8 cellular contexts compared by ENCODE assay signal in genomic region chr12:27237790-27238771, GRCh38. TPM values are rescaled to one million over a fixed set of nuclear protein-coding genes. Genes with fewer than 3 reads are reported as not detected.
DNase-seq lines count a peak whose midpoint lies in the region; ATAC-seq and TF ChIP-seq lines count a peak whose summit lies in the region.

No MANE protein-coding gene starts in this region.

- H3K9me2 ChIP-seq in GM23338 (ENCODE audit: insufficient read depth), result peaks cover 6% of the 10 kb centered on the region

- H3K27ac Mint-ChIP-seq in GM23338, result no peak overlapping the region

- H3K4me3 Mint-ChIP-seq in GM23338, result no peak overlapping the region

- H3K9me3 ChIP-seq in MG63, result no peaks in the 10 kb centered on the region

- no peaks in the 10 kb centered on the region for H3K36me3 Mint-ChIP-seq in GM23338 (ENCODE audit: low read depth)

- no peaks in the 10 kb centered on the region for H4K20me1 ChIP-seq in GM23338 (replicated peaks; ENCODE audit: insufficient read depth)

- H3K4me1 Mint-ChIP-seq in GM23338, result peaks cover 6% of the 10 kb centered on the region; the same call in 2 of the 3 replicates

- no peak for TF ChIP-seq CTCF in GM23338 (conservative IDR thresholded peaks at IDR 0.05; ENCODE audit: low read depth in 2 of 2)
- TF ChIP-seq CTCF in NB4 (IDR thresholded peaks at IDR 0.05; ENCODE audit: low read depth, low read length), result no peak
- TF ChIP-seq CTCF in foreskin keratinocyte (conservative IDR thresholded peaks at IDR 0.05), result no peak
- TF ChIP-seq CTCF in coronary artery (IDR thresholded peaks at IDR 0.05), result no peak

- no peaks in the 10 kb centered on the region for H3K79me2 ChIP-seq in GM23338 (replicated peaks; ENCODE audit: insufficient read depth)

- H3K27ac ChIP-seq in GM23338 (ENCODE audit: low read depth), result peak overlapping the region; percentile 16; the same call in 1 of the 2 replicates
- no peak overlapping the region for H3K27ac ChIP-seq in foreskin keratinocyte
- peak overlapping the region in 1 of 2 donors; percentile 37 for H3K27ac ChIP-seq in coronary artery

- H3K36me3 ChIP-seq in GM23338 (ENCODE audit: insufficient read depth), result no peaks in the 10 kb centered on the region
- no peaks in the 10 kb centered on the region for H3K36me3 ChIP-seq in MG63

- H3K9me3 Mint-ChIP-seq in GM23338, result no peaks in the 10 kb centered on the region

- DNase-seq in GM23338 (ENCODE audit: low spot score) (no peak), NB4 (ENCODE audit: low read depth) (peak; percentile 96), foreskin keratinocyte (no peak), COLO668 (lab: John Stamatoyannopoulos, UW; ENCODE audit: unreplicated experiment) (no peak), coronary artery (ENCODE audit: low spot score) (no peak), MG63 (no peak)
- no peak for DNase-seq in stimulated activated CD4-positive, alpha-beta T cell treated with anti-CD3 and anti-CD28 coated beads, Interleukin-1b, Interleukin-23, amount 100 ng/mL, for 48 hours

- H3K4me2 ChIP-seq in GM23338, result no peak overlapping the region

- H3K27me3 Mint-ChIP-seq in GM23338 (ENCODE audit: insufficient read depth, low read depth, poor library complexity), result no peaks in the 10 kb centered on the region

- H3K27me3 ChIP-seq in GM23338 (ENCODE audit: insufficient read depth), result no peaks in the 10 kb centered on the region
- no peaks in the 10 kb centered on the region for H3K27me3 ChIP-seq in foreskin keratinocyte
- no peaks in the 10 kb centered on the region for H3K27me3 ChIP-seq in MG63

- no peaks in the 10 kb centered on the region; the same call in 1 of the 2 replicates for H3F3A ChIP-seq in GM23338 (replicated peaks; ENCODE audit: low read depth)

- no peak overlapping the region for H2AFZ ChIP-seq in GM23338

- H3K4me1 ChIP-seq in GM23338 (ENCODE audit: insufficient read depth), result peaks cover 5% of the 10 kb centered on the region
- no peaks in the 10 kb centered on the region for H3K4me1 ChIP-seq in foreskin keratinocyte

- no peak overlapping the region for H3K4me3 ChIP-seq in GM23338
- peak overlapping the region; percentile 58 for H3K4me3 ChIP-seq in NB4 (ENCODE audit: low read depth, low read length)
- no peak overlapping the region for H3K4me3 ChIP-seq in coronary artery
- no peak overlapping the region for H3K4me3 ChIP-seq in MG63

- TF ChIP-seq POLR2A in GM18505 (IDR thresholded peaks at IDR 0.05; ENCODE audit: borderline replicate concordance, extremely low read depth, insufficient read depth, insufficient read length) (no peak), NB4 (IDR thresholded peaks at IDR 0.05; ENCODE audit: extremely low read depth, insufficient read length) (peak; percentile 45)

- peak; percentile 79 for ATAC-seq in GM18505 (IDR thresholded peaks at IDR 0.05; ENCODE audit: unreplicated experiment)
- ATAC-seq in GM23338, result no peak
- ATAC-seq in foreskin keratinocyte, result peak; percentile 45

TF ChIP-seq in GM23338, 12 proteins besides CTCF, POLR2A, EP300 and RAD21:
- TF ChIP-seq ZNF331 (CRISPR knock-in tag; IDR thresholded peaks at IDR 0.05; ENCODE audit: low read depth), result no peak

RNA-seq across cellular contexts. Expression of gene STK38L, which starts 6.0 kb away (rescaled TPM):
- total RNA-seq in GM23338 (2014; rRNA removed; shearing (Covaris generic)), result 56.5 and 59.7 TPM in 2 replicates
- polyA plus RNA-seq in GM23338 (2016; fragmentation: Nextera tagmentation; extraction: Ambion mirVana), result 28.9 and 31.0 TPM in 2 replicates
- 14.8 and 15.0 TPM in 2 replicates for total RNA-seq in foreskin keratinocyte
- 3.3 and 3.8 TPM in 2 replicates for polyA plus RNA-seq in foreskin keratinocyte
- total RNA-seq in MG63 (2014; rRNA removed; shearing (Covaris generic); ENCODE audit: low replicate concordance), result 4.1 and 22.4 TPM in 2 replicates
